In genomic region chr6:47061631-47062300, GRCh38 we compare ENCODE assay signal across 13 cellular contexts. TPM values are rescaled to one million over a fixed set of nuclear protein-coding genes. Genes with fewer than 3 reads are reported as not detected.
A peak's percentile ranks its signal among the peaks of the same experiment; 100 is the strongest.
DNase-seq lines count a peak whose midpoint lies in the region; ATAC-seq and TF ChIP-seq lines count a peak whose summit lies in the region.
"Had no signal": no experiment of that assay in that cellular context is flagged by ENCODE, and none has a peak within 500 bp of the region (broad histone marks: within the 10 kb centered on the region; RNA-seq: fewer than 3 reads in every experiment).

No MANE protein-coding gene starts in this region.

- no peak for DNase-seq in Right ventricle myocardium inferior (ENCODE audit: missing footprints)
- no peak for DNase-seq in cardiac septum (ENCODE audit: low spot score)
- no peak for DNase-seq in esophagus muscularis mucosa (ENCODE audit: extremely low spot score)
- DNase-seq in lung (ENCODE audit: low spot score) = peak; percentile 30
- DNase-seq in upper lobe of right lung = no peak
- DNase-seq in NCI-H510A (lab: John Stamatoyannopoulos, UW) = no peak
- DNase-seq in tibial nerve (ENCODE audit: low spot score in 2 of 2) = no peak
- DNase-seq: MV-4-11, stomach, T-helper 1 cell had no signal

- 29% methylated on average over 4 of the region's 4 CpGs for WGBS in esophagus muscularis mucosa
- WGBS in lung, 2 donors = 54 to 69% methylated on average over 4 of the region's 4 CpGs
- 36 to 43% methylated on average over 4 of the region's 4 CpGs for WGBS in tibial nerve, 2 donors

- H3K27me3 ChIP-seq in esophagus muscularis mucosa = no peaks in the 10 kb centered on the region
- no peaks in the 10 kb centered on the region for H3K27me3 ChIP-seq in lung (ENCODE audit: control insufficient read depth, insufficient read depth)
- H3K27me3 ChIP-seq in upper lobe of right lung = no peaks in the 10 kb centered on the region
- H3K27me3 ChIP-seq in tibial nerve = no peaks in the 10 kb centered on the region
- H3K27me3 ChIP-seq: stomach had no signal

- H3K36me3 ChIP-seq in esophagus muscularis mucosa (no peaks in the 10 kb centered on the region), lung (ENCODE audit: control insufficient read depth in 2 of 2, insufficient read depth in 2 of 2, low read length in 2 of 2) (no peaks in the 10 kb centered on the region), upper lobe of right lung (no peaks in the 10 kb centered on the region), tibial nerve (no peaks in the 10 kb centered on the region)
- H3K36me3 ChIP-seq: stomach had no signal

- no peak overlapping the region for H3K4me3 ChIP-seq in esophagus muscularis mucosa
- H3K4me3 ChIP-seq in lung = no peak overlapping the region
- H3K4me3 ChIP-seq in upper lobe of right lung = no peak overlapping the region
- H3K4me3 ChIP-seq in tibial nerve = no peak overlapping the region
- H3K4me3 ChIP-seq: stomach had no signal

- peak overlapping the region in 3 of 4 donors; percentile 5 to 11 (median 8) for H3K27ac ChIP-seq in esophagus muscularis mucosa (replicated peaks in 1 of 4)
- peak overlapping the region in 1 of 2 donors; percentile 64 for H3K27ac ChIP-seq in lung (ENCODE audit: low read depth in 1 of 2, low read length in 1 of 2)
- no peak overlapping the region for H3K27ac ChIP-seq in upper lobe of right lung
- no peak overlapping the region for H3K27ac ChIP-seq in tibial nerve
- H3K27ac ChIP-seq: 22Rv1, stomach had no signal

- TF ChIP-seq EP300 in esophagus muscularis mucosa (IDR thresholded peaks at IDR 0.05) (no peak), tibial nerve (IDR thresholded peaks at IDR 0.05) (no peak)

- H3K4me1 ChIP-seq in esophagus muscularis mucosa (peaks cover 8 to 12% (median 10%) of the 10 kb centered on the region in 4 donors), lung (ENCODE audit: control insufficient read depth in 2 of 2, insufficient read depth in 2 of 2, low read length in 2 of 2) (peaks cover 0 to 10% of the 10 kb centered on the region in 2 donors), upper lobe of right lung (peaks cover 11% of the 10 kb centered on the region), tibial nerve (peaks cover 0 to 3% (median 0%) of the 10 kb centered on the region in 4 donors)

- H3K9me3 ChIP-seq in esophagus muscularis mucosa (peaks cover 0 to 5% (median 0%) of the 10 kb centered on the region in 4 donors), lung (ENCODE audit: control insufficient read depth in 2 of 2, insufficient read depth in 1 of 2, low read length in 1 of 2) (peaks cover 0 to 2% of the 10 kb centered on the region in 2 donors), upper lobe of right lung (no peaks in the 10 kb centered on the region), tibial nerve (peaks cover 0 to 9% (median 0%) of the 10 kb centered on the region in 4 donors)

- intact Hi-C loops in Right ventricle myocardium inferior (cut with DNase I) (no loop called here), cardiac septum (cut with DNase I) (no loop called here), esophagus muscularis mucosa (cut with DNase I) (no loop called here), upper lobe of right lung (cut with DNase I) (no loop called here)

- no peak for TF ChIP-seq CTCF in esophagus muscularis mucosa (IDR thresholded peaks at IDR 0.05)
- TF ChIP-seq CTCF in lung (IDR thresholded peaks at IDR 0.05; ENCODE audit: control extremely low read depth, extremely low read depth) = no peak
- no peak for TF ChIP-seq CTCF in upper lobe of right lung (IDR thresholded peaks at IDR 0.05)
- TF ChIP-seq CTCF in tibial nerve (IDR thresholded peaks at IDR 0.05) = no peak

- TF ChIP-seq POLR2A in esophagus muscularis mucosa (IDR thresholded peaks at IDR 0.05; ENCODE audit: low read depth) (no peak), tibial nerve (IDR thresholded peaks at IDR 0.05) (no peak)

- ATAC-seq in Right ventricle myocardium inferior (peak; percentile 89), lung (ENCODE audit: insufficient read depth, low FRiP score) (peak; percentile 48), upper lobe of right lung (peak; percentile 76), GM18861 (IDR thresholded peaks at IDR 0.05; ENCODE audit: unreplicated experiment) (no peak)
- ATAC-seq: HCT116 had no signal

RNA-seq across cellular contexts. Expression of gene ADGRF1, which starts 19.6 kb away (rescaled TPM):
- total RNA-seq in Right ventricle myocardium inferior (not detected), cardiac septum (not detected), esophagus muscularis mucosa (under 1 TPM in 1 of 4 donors, not detected in 3; 0.83 TPM), lung (10 to 100 TPM in 1 of 2 donors, 1 to 10 TPM in 1; 4.0 to 14.8 TPM), upper lobe of right lung (12.9 TPM), tibial nerve (not detected)
- polyA plus RNA-seq in lung = 10 to 100 TPM; 10.5 to 23.3 TPM

Comparison
In these comparisons a context has a peak if more than half of its experiments do, and no peak if none do; other contexts are left out.
1. H3K27ac ChIP-seq: peak in esophagus muscularis mucosa (3 of 4); none in upper lobe of right lung (single experiment) and tibial nerve (0 of 4).